In genomic region chr2:180050246-180050645, GRCh38 we compare ENCODE assay signal across 23 cellular contexts.
"Had no signal": no experiment of that assay in that cellular context is flagged by ENCODE, and none has a peak within 500 bp of the region (broad histone marks: within the 10 kb centered on the region; RNA-seq: fewer than 3 reads in every experiment).

No MANE protein-coding gene starts in this region.

- H3K9me3 ChIP-seq: lower lobe of right lung, neutrophil, thyroid gland had no signal

- H3K27ac Mint-ChIP-seq: activated naive CD4-positive, alpha-beta T cell treated with anti-CD3 and anti-CD28 coated beads, Interleukin-2, amount 10 ng/mL, durations not matched to agents 7 days and 5 days; activated naive CD8-positive, alpha-beta T cell treated with anti-CD3 and anti-CD28 coated beads, Interleukin-2, amount 50 U/mL, for 24 hours; natural killer cell had no signal

- H3K36me3 Mint-ChIP-seq: activated naive CD4-positive, alpha-beta T cell treated with anti-CD3 and anti-CD28 coated beads, Interleukin-2, amount 10 ng/mL, durations not matched to agents 7 days and 5 days; natural killer cell had no signal

- H3K4me3 Mint-ChIP-seq: activated naive CD4-positive, alpha-beta T cell treated with anti-CD3 and anti-CD28 coated beads, Interleukin-2, amount 10 ng/mL, durations not matched to agents 7 days and 5 days; activated naive CD8-positive, alpha-beta T cell treated with anti-CD3 and anti-CD28 coated beads, Interleukin-2, amount 50 U/mL, for 24 hours; natural killer cell had no signal

- H3K27ac ChIP-seq: cardiac muscle cell, epithelial cell of prostate, foreskin keratinocyte, lower lobe of right lung, neutrophil, thyroid gland, WERI-Rb-1 had no signal

- H3K27me3 ChIP-seq: cardiac muscle cell, neutrophil, thyroid gland had no signal

- H3K4me3 ChIP-seq: cardiac muscle cell, lower lobe of right lung, thyroid gland had no signal

- H3K4me1 Mint-ChIP-seq: activated naive CD4-positive, alpha-beta T cell treated with anti-CD3 and anti-CD28 coated beads, Interleukin-2, amount 10 ng/mL, durations not matched to agents 7 days and 5 days; activated naive CD8-positive, alpha-beta T cell treated with anti-CD3 and anti-CD28 coated beads, Interleukin-2, amount 50 U/mL, for 24 hours; natural killer cell had no signal

- H3K36me3 ChIP-seq: cardiac muscle cell, lower lobe of right lung, neutrophil, thyroid gland, WERI-Rb-1 had no signal

- ATAC-seq: activated naive CD8-positive, alpha-beta T cell treated with anti-CD3 and anti-CD28 coated beads, Interleukin-2, amount 50 U/mL, for 24 hours; foreskin keratinocyte; lower lobe of right lung; natural killer cell had no signal

- H3K4me1 ChIP-seq: foreskin keratinocyte, lower lobe of right lung, thyroid gland had no signal

- DNase-seq: activated CD4-positive, alpha-beta T cell treated with anti-CD3 and anti-CD28 coated beads for 1 hour; activated CD8-positive, alpha-beta memory T cell treated with anti-CD3 and anti-CD28 coated beads for 24 hours; activated CD8-positive, alpha-beta memory T cell treated with anti-CD3 and anti-CD28 coated beads, Interleukin-2, amount 50 U/mL, for 48 hours; activated effector memory CD4-positive, alpha-beta T cell treated with Interleukin-2 at 50 U/mL for 16 hours; activated naive CD4-positive, alpha-beta T cell treated with anti-CD3 and anti-CD28 coated beads, Interleukin-2, amount 10 ng/mL, durations not matched to agents 7 days and 5 days; activated naive CD8-positive, alpha-beta T cell treated with anti-CD3 and anti-CD28 coated beads, Interleukin-2, amount 50 U/mL, for 24 hours; activated T-cell treated with anti-CD3 and anti-CD28 coated beads, Interleukin-2, amount 50 U/mL, for 48 hours; dermis blood vessel endothelial cell; foreskin keratinocyte; glutamatergic neuron; hippocampal formation; islet precursor cell; lower lobe of right lung; natural killer cell; retina; stimulated activated CD8-positive, alpha-beta memory T cell treated with anti-CD3 and anti-CD28 coated beads, Interleukin-4, amount 100 ng/mL, for 48 hours; stimulated activated naive CD4-positive, alpha-beta T cell treated with Interleukin-2 at 50 U/mL for 16 hours; T-helper 2 cell; thyroid gland; WERI-Rb-1 had no signal

- H3K9me3 Mint-ChIP-seq: activated naive CD4-positive, alpha-beta T cell treated with anti-CD3 and anti-CD28 coated beads, Interleukin-2, amount 10 ng/mL, durations not matched to agents 7 days and 5 days; natural killer cell had no signal
